Comparison of ENCODE assay signal across 31 cellular contexts in the genomic region with DNA sequence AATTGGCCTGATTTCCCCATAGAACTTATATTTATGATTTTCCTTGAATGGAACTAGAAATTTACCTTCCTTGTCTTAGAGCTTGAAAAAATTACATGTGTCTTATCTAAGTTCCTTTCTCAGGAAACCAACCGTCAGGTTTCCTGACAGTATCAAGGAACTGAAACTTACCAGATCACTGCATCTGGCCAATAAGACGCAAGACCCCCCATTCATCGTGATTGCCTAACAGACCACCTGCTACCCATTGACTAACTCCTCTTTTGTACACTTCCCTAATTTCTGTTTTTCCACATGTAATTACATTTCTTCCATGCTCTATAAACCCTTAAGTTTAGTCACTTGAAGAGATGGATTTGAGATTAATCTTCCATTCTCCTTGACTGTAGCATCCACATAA.
DNase-seq lines count a peak whose midpoint lies in the region; FAIRE-seq and TF ChIP-seq lines count a peak whose summit lies in the region.
"Had no signal": no experiment of that assay in that cellular context is flagged by ENCODE, and none has a peak within 500 bp of the region (broad histone marks: within the 10 kb centered on the region; RNA-seq: fewer than 3 reads in every experiment).

No MANE protein-coding gene starts in this region.

- H3F3A ChIP-seq in SU-DHL-6 (ENCODE audit: insufficient read depth): no peaks in the 10 kb centered on the region
- H3F3A ChIP-seq in smooth muscle cell (ENCODE audit: low read depth): no peaks in the 10 kb centered on the region

- H3K4me2 ChIP-seq in SU-DHL-6 (ENCODE audit: low read depth, low read length, poor library complexity, severe bottlenecking): peak overlapping the region; percentile 3
- no peak overlapping the region for H3K4me2 ChIP-seq in smooth muscle cell
- H3K4me2 ChIP-seq: neural progenitor cell had no signal

- H3K27me3 ChIP-seq in A673 (replicated peaks; ENCODE audit: insufficient read depth, low read depth, low read length, poor library complexity): no peaks in the 10 kb centered on the region
- H3K27me3 ChIP-seq in SU-DHL-6 (ENCODE audit: low read length): no peaks in the 10 kb centered on the region
- H3K27me3 ChIP-seq in smooth muscle cell (ENCODE audit: low read depth): no peaks in the 10 kb centered on the region
- H3K27me3 ChIP-seq: left lung, neural progenitor cell, pancreas, SJSA1, testis had no signal

- H4K20me1 ChIP-seq in SU-DHL-6 (ENCODE audit: low read depth, low read length) (no peaks in the 10 kb centered on the region), smooth muscle cell (ENCODE audit: low read depth) (no peaks in the 10 kb centered on the region)

- no peak overlapping the region for H3K9ac ChIP-seq in SU-DHL-6 (ENCODE audit: low read length)
- H3K9ac ChIP-seq in smooth muscle cell (ENCODE audit: low read depth): no peak overlapping the region
- H3K9ac ChIP-seq: neural progenitor cell had no signal

- H3K9me3 ChIP-seq in A673 (ENCODE audit: low read depth, low read length, poor library complexity, severe bottlenecking): no peaks in the 10 kb centered on the region
- no peaks in the 10 kb centered on the region for H3K9me3 ChIP-seq in SU-DHL-6 (ENCODE audit: insufficient read depth, low read length)
- H3K9me3 ChIP-seq in smooth muscle cell (replicated peaks; ENCODE audit: low read depth): no peaks in the 10 kb centered on the region
- H3K9me3 ChIP-seq: left lung, pancreas, SJSA1, testis had no signal

- no peak for TF ChIP-seq POLR2A in GM12891 (IDR thresholded peaks at IDR 0.05; ENCODE audit: low read depth, low read length)
- TF ChIP-seq POLR2A in NB4 (IDR thresholded peaks at IDR 0.05; ENCODE audit: extremely low read depth, insufficient read length): no peak

- no TSS peak for BruUV-seq in A673 (replicated peaks; lab: Mats Ljungman, UMichigan)

- POLR2A ChIA-PET in A673 (lab: Charles Lee; ENCODE audit: low non-redundant PET): no interaction called here
- POLR2A ChIA-PET in RWPE1 (lab: Yijun Ruan, JAX; ENCODE audit: low non-redundant PET): no interaction called here

- no peaks in the 10 kb centered on the region for H3K79me2 ChIP-seq in SU-DHL-6 (ENCODE audit: insufficient read depth, low read length)
- no peaks in the 10 kb centered on the region for H3K79me2 ChIP-seq in smooth muscle cell (ENCODE audit: low read depth)

- CTCF ChIA-PET in A673 (lab: Charles Lee) (no interaction called here), RWPE1 (lab: Yijun Ruan, JAX) (no interaction called here)

- no peak for FAIRE-seq in GM12891 (lab: Jason Lieb, UNC)
- FAIRE-seq: HepG2, islet of Langerhans, pancreas, small intestine, urothelium cell line had no signal

- intact Hi-C loops in A673 (cut with micrococcal nuclease; ENCODE audit: unreplicated experiment): no loop called here

- TF ChIP-seq CTCF in A673 (conservative IDR thresholded peaks at IDR 0.05; ENCODE audit: low read depth, low read length) (no peak), NB4 (IDR thresholded peaks at IDR 0.05; ENCODE audit: low read depth, low read length) (no peak), SU-DHL-6 (IDR thresholded peaks at IDR 0.05; ENCODE audit: insufficient read depth, low read length, poor library complexity, severe bottlenecking) (no peak), RWPE1 (conservative IDR thresholded peaks at IDR 0.05; ENCODE audit: low read depth) (no peak), smooth muscle cell (IDR thresholded peaks at IDR 0.05; ENCODE audit: borderline replicate concordance, insufficient read depth, poor library complexity, severe bottlenecking) (no peak)

- peaks cover 17% of the 10 kb centered on the region for H3K4me1 ChIP-seq in A673 (ENCODE audit: insufficient read depth, low read length, poor library complexity, severe bottlenecking)
- no peaks in the 10 kb centered on the region for H3K4me1 ChIP-seq in smooth muscle cell (ENCODE audit: low read depth)
- H3K4me1 ChIP-seq: left lung, pancreas, SJSA1, testis had no signal

- H3K27ac ChIP-seq in A673 (ENCODE audit: low read depth, low read length, poor library complexity, severe bottlenecking): no peak overlapping the region
- H3K27ac ChIP-seq in SU-DHL-6 (ENCODE audit: low read depth, low read length): 0 out of 2 replicates have a peak overlapping the region, but pooled peaks have one; percentile 3
- H3K27ac ChIP-seq in RWPE1: no peak overlapping the region
- no peak overlapping the region for H3K27ac ChIP-seq in smooth muscle cell (ENCODE audit: low read depth)
- H3K27ac ChIP-seq: left lung, neural progenitor cell, pancreas, SJSA1, testis had no signal

- no peaks in the 10 kb centered on the region for H3K36me3 ChIP-seq in A673 (ENCODE audit: insufficient read depth, low read length, poor library complexity, severe bottlenecking)
- H3K36me3 ChIP-seq in SU-DHL-6 (ENCODE audit: low read length): no peaks in the 10 kb centered on the region
- H3K36me3 ChIP-seq in smooth muscle cell (ENCODE audit: low read depth): no peaks in the 10 kb centered on the region
- H3K36me3 ChIP-seq: left lung, neural progenitor cell, pancreas, SJSA1 had no signal

- no peaks in the 10 kb centered on the region for H3K9me2 ChIP-seq in SU-DHL-6 (replicated peaks; ENCODE audit: insufficient read depth, low read length)

- H3K4me3 ChIP-seq in A673 (ENCODE audit: low read depth, low read length, poor library complexity, severe bottlenecking): no peak overlapping the region
- no peak overlapping the region for H3K4me3 ChIP-seq in NB4 (ENCODE audit: low read depth, low read length)
- H3K4me3 ChIP-seq in SU-DHL-6 (ENCODE audit: insufficient read depth, low read length, poor library complexity, severe bottlenecking): no peak overlapping the region
- no peak overlapping the region for H3K4me3 ChIP-seq in smooth muscle cell
- H3K4me3 ChIP-seq: left lung, neural progenitor cell, pancreas, SJSA1, testis had no signal

- DNase-seq in A673 (ENCODE audit: low spot score) (peak; percentile 50), GM12891 (ENCODE audit: insufficient read length, low spot score) (no peak), NB4 (ENCODE audit: low read depth) (peak; percentile 56), RWPE1 (ENCODE audit: low spot score) (no peak), smooth muscle cell (lab: John Stamatoyannopoulos, UW; ENCODE audit: unreplicated experiment) (no peak), T-helper 1 cell (no peak)
- DNase-seq in activated CD4-positive, alpha-beta T cell treated with anti-CD3 and anti-CD28 coated beads, Interleukin-2, amount 50 U/mL, for 4 hours: no peak
- DNase-seq: activated CD4-positive, alpha-beta memory T cell treated with anti-CD3 and anti-CD28 coated beads for 36 hours; activated CD4-positive, CD25-positive, alpha-beta regulatory T cell treated with anti-CD3 and anti-CD28 coated beads, Interleukin-2, amount 50 U/mL, for 72 hours; activated naive CD4-positive, alpha-beta T cell treated with anti-CD3 and anti-CD28 coated beads for 36 hours; activated T-cell treated with anti-CD3 and anti-CD28 coated beads, Interleukin-2, amount 50 U/mL, for 72 hours; CD8-positive, alpha-beta memory T cell; central memory CD4-positive, alpha-beta T cell; DMS 273 treated with DMSO at 0.1 percent for 48 hours; EL; erythroblast; left lung; mesenchymal stem cell; NCI-H1105; NCI-H187; NCI-H524 treated with DMSO at 0.1 percent for 48 hours; pancreas; retina; small intestine; testis had no signal

- H2AFZ ChIP-seq in SU-DHL-6 (ENCODE audit: low read depth, low read length, severe bottlenecking) (no peak overlapping the region), smooth muscle cell (ENCODE audit: low read depth) (no peak overlapping the region)
- H2AFZ ChIP-seq: neural progenitor cell had no signal

- WGBS in smooth muscle cell (ENCODE audit: low lambda C conversion rate): 81% methylated on average over 3 of the region's 3 CpGs

TF ChIP-seq in GM12891, 5 proteins besides CTCF, POLR2A, EP300 and RAD21:
- TF ChIP-seq POLR2AphosphoS5 (IDR thresholded peaks at IDR 0.05; ENCODE audit: low read depth, low read length): no peak
- TF ChIP-seq TAF1 (IDR thresholded peaks at IDR 0.05; ENCODE audit: low read depth, low read length): no peak
- TF ChIP-seq SPI1 (IDR thresholded peaks at IDR 0.05; ENCODE audit: low read depth, low read length): peak; percentile 70

Comparison
In these comparisons a context has a peak if more than half of its experiments do, and no peak if none do; other contexts are left out.
1. DNase-seq: peak in A673 (single experiment) and NB4 (single experiment); none in GM12891 (single experiment), RWPE1 (single experiment), activated CD4-positive, alpha-beta T cell treated with anti-CD3 and anti-CD28 coated beads, Interleukin-2, amount 50 U/mL, for 4 hours (0 of 2), smooth muscle cell (single experiment) and T-helper 1 cell (0 of 5).